In genomic region chr17:2042355-2042929, GRCh38 we compare ENCODE assay signal across 8 cellular contexts. TPM values are rescaled to one million over a fixed set of nuclear protein-coding genes. Genes with fewer than 3 reads are reported as not detected.
A peak's percentile ranks its signal among the peaks of the same experiment; 100 is the strongest.
DNase-seq lines count a peak whose midpoint lies in the region; ATAC-seq and TF ChIP-seq lines count a peak whose summit lies in the region.

No MANE protein-coding gene starts in this region.

- peaks cover 15 to 18% of the 10 kb centered on the region in 2 donors for H3K36me3 Mint-ChIP-seq in activated naive CD4-positive, alpha-beta T cell treated with anti-CD3 and anti-CD28 coated beads, Interleukin-2, amount 50 U/mL, for 72 hours

- H3K9me3 ChIP-seq in BE2C (no peaks in the 10 kb centered on the region), iPS DF 6.9 (ENCODE audit: control insufficient read depth, insufficient read depth, low read length) (no peaks in the 10 kb centered on the region)

- no peak overlapping the region for H3K27ac ChIP-seq in iPS DF 6.9 (ENCODE audit: low read length)
- peak overlapping the region; percentile 51 to 97 (median 92) for H3K27ac ChIP-seq in skin epidermis

- H3K9me3 Mint-ChIP-seq in activated naive CD4-positive, alpha-beta T cell treated with anti-CD3 and anti-CD28 coated beads, Interleukin-2, amount 50 U/mL, for 72 hours: no peaks in the 10 kb centered on the region

- peak overlapping the region; percentile 98 for H3K27ac Mint-ChIP-seq in activated naive CD4-positive, alpha-beta T cell treated with anti-CD3 and anti-CD28 coated beads, Interleukin-2, amount 50 U/mL, for 72 hours

- peak; percentile 39 for DNase-seq in BE2C
- DNase-seq in HuH-7 (ENCODE audit: low spot score): peak; percentile 50
- DNase-seq in activated naive CD4-positive, alpha-beta T cell treated with anti-CD3 and anti-CD28 coated beads, Interleukin-2, amount 50 U/mL, for 72 hours (ENCODE audit: low spot score in 2 of 2): no peak
- no peak for DNase-seq in iPS DF 6.9 (ENCODE audit: low read depth, low spot score)
- no peak for DNase-seq in NOMO-1 treated with dmso at 0.1 percent for 144 hours (lab: John Stamatoyannopoulos, UW; ENCODE audit: unreplicated experiment)
- DNase-seq in DMS79 (lab: John Stamatoyannopoulos, UW): no peak
- no peak for DNase-seq in NCI-H2029 (lab: John Stamatoyannopoulos, UW)

- peak; percentile 30 for TF ChIP-seq CTCF in BE2C (IDR thresholded peaks at IDR 0.05; ENCODE audit: low read depth, low read length)

- peak overlapping the region; percentile 75 for H3K4me3 ChIP-seq in BE2C (ENCODE audit: low read depth, low read length)
- H3K4me3 ChIP-seq in iPS DF 6.9 (ENCODE audit: low read length): peak overlapping the region; percentile 63
- peak overlapping the region; percentile 49 to 88 (median 53) for H3K4me3 ChIP-seq in skin epidermis

- H3K4me1 ChIP-seq in BE2C (no peaks in the 10 kb centered on the region), iPS DF 6.9 (ENCODE audit: control insufficient read depth, insufficient read depth, low read length) (no peaks in the 10 kb centered on the region)

- H3K27me3 ChIP-seq in BE2C (no peaks in the 10 kb centered on the region), iPS DF 6.9 (ENCODE audit: control insufficient read depth, insufficient read depth, low read length) (no peaks in the 10 kb centered on the region)

- ATAC-seq in activated naive CD4-positive, alpha-beta T cell treated with anti-CD3 and anti-CD28 coated beads, Interleukin-2, amount 50 U/mL, for 72 hours: no peak

- no CpG with 5 or more reads among the region's 21 CpGs for WGBS in iPS DF 6.9 (ENCODE audit: insufficient coverage, insufficient read length)

- H3K36me3 ChIP-seq in BE2C: no peaks in the 10 kb centered on the region
- H3K36me3 ChIP-seq in iPS DF 6.9 (ENCODE audit: control insufficient read depth, insufficient read depth, low read length): 0 out of 2 replicates have a peak, but pooled peaks cover 3% of the 10 kb centered on the region

RNA-seq across cellular contexts. Expression of gene OVCA2, which starts 0.6 kb away (rescaled TPM):
- polyA plus RNA-seq in BE2C (2012; ENCODE audit: insufficient read depth, insufficient read length, low read depth): 45.7 TPM
- total RNA-seq in activated naive CD4-positive, alpha-beta T cell treated with anti-CD3 and anti-CD28 coated beads, Interleukin-2, amount 50 U/mL, for 72 hours: 10 to 100 TPM; 21.8 to 30.7 TPM

RNA-seq across cellular contexts. Expression of gene HIC1, which starts 12.5 kb away (rescaled TPM):
- 1.3 TPM for polyA plus RNA-seq in BE2C (2012; ENCODE audit: insufficient read depth, insufficient read length, low read depth)
- total RNA-seq in activated naive CD4-positive, alpha-beta T cell treated with anti-CD3 and anti-CD28 coated beads, Interleukin-2, amount 50 U/mL, for 72 hours: 10 to 100 TPM; 36.8 to 41.8 TPM

RNA-seq across cellular contexts. Expression of gene DPH1, which starts 12.5 kb away (rescaled TPM):
- 130 TPM for polyA plus RNA-seq in BE2C (2012; ENCODE audit: insufficient read depth, insufficient read length, low read depth)
- 10 to 100 TPM; 30.5 to 38.0 TPM for total RNA-seq in activated naive CD4-positive, alpha-beta T cell treated with anti-CD3 and anti-CD28 coated beads, Interleukin-2, amount 50 U/mL, for 72 hours

RNA-seq across cellular contexts. Expression of gene RTN4RL1, which starts 17.3 kb away (rescaled TPM):
- polyA plus RNA-seq in BE2C (2012; ENCODE audit: insufficient read depth, insufficient read length, low read depth): 4.8 TPM
- under 1 TPM; 0.06 to 0.07 TPM for total RNA-seq in activated naive CD4-positive, alpha-beta T cell treated with anti-CD3 and anti-CD28 coated beads, Interleukin-2, amount 50 U/mL, for 72 hours

Comparison
In these comparisons a context has a peak if more than half of its experiments do, and no peak if none do; other contexts are left out.
1. DNase-seq: peak in BE2C (single experiment) and HuH-7 (single experiment); none in activated naive CD4-positive, alpha-beta T cell treated with anti-CD3 and anti-CD28 coated beads, Interleukin-2, amount 50 U/mL, for 72 hours (0 of 2), iPS DF 6.9 (single experiment), NOMO-1 treated with dmso at 0.1 percent for 144 hours (single experiment), DMS79 (single experiment) and NCI-H2029 (single experiment).
2. Peak in every context shown above with its lines, with median percentiles within 50 percentile points of each other: H3K4me3 ChIP-seq.